ENCODE assay signal across 20 cellular contexts in genomic region chr11:116533186-116533825, GRCh38.
DNase-seq lines count a peak whose midpoint lies in the region; ATAC-seq, FAIRE-seq and TF ChIP-seq lines count a peak whose summit lies in the region.
"Had no signal": no experiment of that assay in that cellular context is flagged by ENCODE, and none has a peak within 500 bp of the region (broad histone marks: within the 10 kb centered on the region; RNA-seq: fewer than 3 reads in every experiment).

No MANE protein-coding gene starts in this region.

- no peaks in the 10 kb centered on the region for H3K4me1 ChIP-seq in left ventricle myocardium inferior
- H3K4me1 ChIP-seq: BLaER1 had no signal

- no peak overlapping the region for H3K4me3 ChIP-seq in left ventricle myocardium inferior
- no peak overlapping the region for H3K4me3 ChIP-seq in coronary artery
- H3K4me3 ChIP-seq: BLaER1 had no signal

- peaks cover 100% of the 10 kb centered on the region for H3K27me3 ChIP-seq in left ventricle myocardium inferior (ENCODE audit: low read depth)
- H3K27me3 ChIP-seq: BLaER1 had no signal

- H3K27ac ChIP-seq in left ventricle myocardium inferior (replicated peaks): no peak overlapping the region
- H3K27ac ChIP-seq in coronary artery: no peak overlapping the region
- H3K27ac ChIP-seq: BLaER1 had no signal

- DNase-seq in left ventricle myocardium inferior (no peak), cardiac septum (ENCODE audit: low spot score) (no peak), coronary artery (ENCODE audit: low spot score) (peak; percentile 65), mesenteric fat pad (ENCODE audit: low spot score) (peak; percentile 87), urothelium cell line (ENCODE audit: low spot score) (no peak), activated gamma-delta T cell (lab: John Stamatoyannopoulos, UW) (no peak), SW 1271 (lab: John Stamatoyannopoulos, UW) (no peak)
- DNase-seq: activated CD4-positive, alpha-beta T cell treated with anti-CD3 and anti-CD28 coated beads, Interleukin-2, amount 50 U/mL, for 4 hours; activated naive CD4-positive, alpha-beta T cell treated with anti-CD3 and anti-CD28 coated beads, Interleukin-2, amount 10 ng/mL, durations not matched to agents 7 days and 5 days; Calu3; IMR-90; natural killer cell; NCI-H187; NK-92 treated with Interleukin-12 subunit alpha and Interleukin-12 subunit beta, amount 100 ng/mL, for 24 hours; RPMI8226; stimulated activated CD4-positive, alpha-beta T cell treated with anti-CD3 and anti-CD28 coated beads, Interleukin-12 subunit alpha, Interleukin-12 subunit beta, amount 100 ng/mL, for 4 hours had no signal

- peak; percentile 30 for FAIRE-seq in urothelium cell line (lab: Jason Lieb, UNC)
- FAIRE-seq: A204.1, keratinocyte had no signal

- intact Hi-C loops in left ventricle myocardium inferior (cut with micrococcal nuclease): no loop called here
- intact Hi-C loops in cardiac septum (cut with DNase I): no loop called here

- H3K36me3 ChIP-seq in left ventricle myocardium inferior: no peaks in the 10 kb centered on the region
- H3K36me3 ChIP-seq: BLaER1 had no signal

- TF ChIP-seq CTCF in left ventricle myocardium inferior (IDR thresholded peaks at IDR 0.05; ENCODE audit: borderline replicate concordance) (peak; percentile 24), coronary artery (IDR thresholded peaks at IDR 0.05) (no peak)

- no peak for ATAC-seq in HG02852 (IDR thresholded peaks at IDR 0.05; ENCODE audit: unreplicated experiment)
- ATAC-seq: natural killer cell had no signal

- H3K9me3 ChIP-seq in left ventricle myocardium inferior (replicated peaks): peaks cover 6% of the 10 kb centered on the region

Comparison
In these comparisons a context has a peak if more than half of its experiments do, and no peak if none do; other contexts are left out.
1. DNase-seq: peak in coronary artery (single experiment) and mesenteric fat pad (single experiment); none in left ventricle myocardium inferior (single experiment), cardiac septum (single experiment), urothelium cell line (single experiment), activated gamma-delta T cell (single experiment) and SW 1271 (0 of 2).